ENCODE assay signal across 1 cellular context in the genomic region with DNA sequence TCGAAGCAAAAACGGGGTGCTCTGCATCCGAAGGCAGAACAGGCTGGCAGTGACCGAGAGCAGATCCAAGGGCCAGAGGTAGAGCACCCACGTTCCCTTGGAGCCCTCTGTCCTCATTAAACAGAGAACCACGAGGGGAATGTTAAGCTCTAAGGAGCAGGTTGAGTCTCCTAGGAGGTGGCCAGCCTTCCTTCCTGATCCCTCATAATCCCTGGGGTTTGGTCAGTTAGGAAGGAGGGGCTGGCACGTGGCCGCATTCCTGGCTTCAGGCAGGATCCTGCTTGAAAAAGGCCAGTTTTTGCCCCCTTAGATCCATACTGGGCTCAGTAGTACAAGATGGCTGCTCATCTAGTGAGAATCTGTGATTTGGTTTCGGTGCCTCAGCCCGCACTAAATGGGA.
TF ChIP-seq lines count a peak whose summit lies in the region.

No MANE protein-coding gene starts in this region.

TF ChIP-seq in IMR-90, 13 proteins besides CTCF, POLR2A, EP300 and RAD21 (continued from another document):
- TF ChIP-seq MAFK (IDR thresholded peaks at IDR 0.05; ENCODE audit: low read depth, low read length) (no peak), BHLHE40 (IDR thresholded peaks at IDR 0.05; ENCODE audit: low read depth, low read length) (no peak), SMC3 (IDR thresholded peaks at IDR 0.05; ENCODE audit: low read depth, low read length) (no peak), NFE2L2 (IDR thresholded peaks at IDR 0.05; ENCODE audit: low read depth, low read length) (no peak), RCOR1 (IDR thresholded peaks at IDR 0.05; ENCODE audit: insufficient replicate concordance, low read length) (no peak), MAZ (IDR thresholded peaks at IDR 0.05; ENCODE audit: borderline replicate concordance, low read depth, low read length) (no peak)
- TF ChIP-seq, protein P1, sequence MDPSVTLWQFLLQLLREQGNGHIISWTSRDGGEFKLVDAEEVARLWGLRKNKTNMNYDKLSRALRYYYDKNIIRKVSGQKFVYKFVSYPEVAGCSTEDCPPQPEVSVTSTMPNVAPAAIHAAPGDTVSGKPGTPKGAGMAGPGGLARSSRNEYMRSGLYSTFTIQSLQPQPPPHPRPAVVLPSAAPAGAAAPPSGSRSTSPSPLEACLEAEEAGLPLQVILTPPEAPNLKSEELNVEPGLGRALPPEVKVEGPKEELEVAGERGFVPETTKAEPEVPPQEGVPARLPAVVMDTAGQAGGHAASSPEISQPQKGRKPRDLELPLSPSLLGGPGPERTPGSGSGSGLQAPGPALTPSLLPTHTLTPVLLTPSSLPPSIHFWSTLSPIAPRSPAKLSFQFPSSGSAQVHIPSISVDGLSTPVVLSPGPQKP (IDR thresholded peaks at IDR 0.05; ENCODE audit: borderline replicate concordance, low read depth, low read length) = no peak
